ENCODE assay signal across 19 cellular contexts in genomic region chr9:110153431-110153830, GRCh38. TPM values are rescaled to one million over a fixed set of nuclear protein-coding genes. Genes with fewer than 3 reads are reported as not detected.
DNase-seq lines count a peak whose midpoint lies in the region; ATAC-seq and TF ChIP-seq lines count a peak whose summit lies in the region.
"Had no signal": no experiment of that assay in that cellular context is flagged by ENCODE, and none has a peak within 500 bp of the region (broad histone marks: within the 10 kb centered on the region; RNA-seq: fewer than 3 reads in every experiment).

No MANE protein-coding gene starts in this region.

- no peak for ATAC-seq in left lung
- ATAC-seq: stimulated activated naive CD8-positive, alpha-beta T cell treated with anti-CD3 and anti-CD28 coated beads, Interleukin-15, amount 100 ng/mL, for 72 hours had no signal

- POLR2A ChIA-PET in GM10248 (lab: Yijun Ruan, JAX) = interaction anchor here (0.6 kb wide), 1 partner anchor 272 kb away, joined by 5 read pairs; no protein-coding TSS in a partner anchor

- H3K4me1 ChIP-seq in fibroblast of lung (ENCODE audit: control insufficient read depth, extremely low read depth, insufficient read depth, low read length) (peaks cover 23% of the 10 kb centered on the region), left lung (peaks cover 26 to 68% of the 10 kb centered on the region in 2 donors)
- H3K4me1 ChIP-seq: colonic mucosa had no signal

- H3K4me3 ChIP-seq in fibroblast of lung (replicated peaks in 1 of 4; ENCODE audit: control extremely low read depth in 1 of 4, insufficient read depth in 1 of 4, low read depth in 3 of 4, low read length in 4 of 4) (no peak overlapping the region), left lung (no peak overlapping the region)
- H3K4me3 ChIP-seq: colonic mucosa, skin epidermis had no signal

- H3K9ac ChIP-seq in fibroblast of lung (ENCODE audit: insufficient read depth, low read length) = no peak overlapping the region

- H3K27me3 ChIP-seq in fibroblast of lung (ENCODE audit: control insufficient read depth, insufficient read depth, low read length) (no peaks in the 10 kb centered on the region), left lung (no peaks in the 10 kb centered on the region)
- H3K27me3 ChIP-seq: colonic mucosa had no signal

- H3K79me2 ChIP-seq in fibroblast of lung (ENCODE audit: control insufficient read depth, insufficient read depth, low read length) = peaks cover 98% of the 10 kb centered on the region

- intact Hi-C loops in left lung (cut with DNase I) = loop anchor here in 1 of 2 donors (5.0 kb wide), 1 partner anchor 246 kb away; no protein-coding TSS in a partner anchor

- H3K27ac ChIP-seq in fibroblast of lung (ENCODE audit: insufficient read depth, low read length) (peak overlapping the region; percentile 54), left lung (no peak overlapping the region)
- H3K27ac ChIP-seq: colonic mucosa had no signal

- no peak overlapping the region for H3K4me2 ChIP-seq in fibroblast of lung (ENCODE audit: extremely low read depth, insufficient read depth, low read length)

- CTCF ChIA-PET in GM10248 (lab: Yijun Ruan, JAX) = interaction anchor here (0.7 to 8.6 kb wide), 23 partner anchors 9 to 274 kb away, joined by 3 to 82 read pairs (median 4); no protein-coding TSS in a partner anchor

- no peaks in the 10 kb centered on the region for H4K20me1 ChIP-seq in fibroblast of lung (ENCODE audit: control insufficient read depth, extremely low read depth, insufficient read depth, low read length)

- H3K9me3 ChIP-seq in fibroblast of lung (ENCODE audit: control insufficient read depth, insufficient read depth, low read depth, low read length) = no peaks in the 10 kb centered on the region
- H3K9me3 ChIP-seq in left lung = no peaks in the 10 kb centered on the region
- H3K9me3 ChIP-seq: colonic mucosa had no signal

- TF ChIP-seq CTCF in fibroblast of lung (conservative IDR thresholded peaks at IDR 0.05 in 1 of 2, IDR thresholded peaks at IDR 0.05 in 1 of 2; ENCODE audit: low read depth in 1 of 2, low read length in 2 of 2) (no peak), GM10248 (IDR thresholded peaks at IDR 0.05; ENCODE audit: control extremely low read depth, extremely low read depth, low read depth, missing control alignments) (no peak), left lung (IDR thresholded peaks at IDR 0.05) (no peak)

- no peak overlapping the region for H2AFZ ChIP-seq in fibroblast of lung (ENCODE audit: low read length)

- H3K36me3 ChIP-seq in fibroblast of lung (ENCODE audit: control insufficient read depth, insufficient read depth, low read length) = peaks cover 2% of the 10 kb centered on the region
- no peaks in the 10 kb centered on the region for H3K36me3 ChIP-seq in left lung
- H3K36me3 ChIP-seq: colonic mucosa had no signal

- DNase-seq in AML-193 (lab: John Stamatoyannopoulos, UW) = peak; percentile 83
- DNase-seq in HCEC 1CT = peak; percentile 35
- peak; percentile 46 to 47 for DNase-seq in NOMO-1 (lab: John Stamatoyannopoulos, UW; ENCODE audit: unreplicated experiment in 2 of 2)
- DNase-seq in fibroblast of lung (ENCODE audit: low read depth in 2 of 2) = no peak
- DNase-seq in GM10248 (ENCODE audit: extremely low spot score) = no peak
- no peak for DNase-seq in foreskin melanocyte
- no peak for DNase-seq in stimulated activated CD4-positive, alpha-beta T cell treated with anti-CD3 and anti-CD28 coated beads, Interleukin-2, amount 100 ng/mL, for 24 hours
- DNase-seq in left lung = no peak
- DNase-seq: NCI-H526 treated with DMSO at 0.1 percent for 48 hours, T-helper 9 cell had no signal

RNA-seq across cellular contexts. Expression of gene C9orf152, which starts 54.5 kb away (rescaled TPM):
- total RNA-seq in fibroblast of lung (under 0.01 TPM in 1 of 2 replicates, not detected in the other), left lung (10 to 100 TPM; 12.5 to 19.5 TPM)
- not detected in 2 replicates for polyA plus RNA-seq in fibroblast of lung
- 0.24 TPM in 1 of 2 replicates, not detected in the other for polyA plus RNA-seq in fibroblast of lung (2012)
- not detected in 2 replicates for polyA minus RNA-seq in fibroblast of lung (ENCODE audit: low replicate concordance)
- total RNA-seq: CD4-positive, alpha-beta memory T cell; endodermal cell; H1; LHCN-M2; pulmonary artery endothelial cell had no signal
- polyA plus RNA-seq: CD4-positive, alpha-beta memory T cell; H1; immature natural killer cell had no signal

Comparison
In these comparisons a context has a peak if more than half of its experiments do, and no peak if none do; other contexts are left out.
1. DNase-seq: peak in AML-193 (2 of 2), HCEC 1CT (single experiment) and NOMO-1 (2 of 2); none in fibroblast of lung (0 of 2), GM10248 (single experiment), foreskin melanocyte (single experiment), stimulated activated CD4-positive, alpha-beta T cell treated with anti-CD3 and anti-CD28 coated beads, Interleukin-2, amount 100 ng/mL, for 24 hours (0 of 2) and left lung (0 of 2).
2. RNA of gene C9orf152, which starts 54.5 kb away (total RNA-seq): 12.5 to 19.5 TPM in left lung; under 0.01 TPM in fibroblast of lung; every median in the first group is over 10 times any median in the second.